In the genomic region with DNA sequence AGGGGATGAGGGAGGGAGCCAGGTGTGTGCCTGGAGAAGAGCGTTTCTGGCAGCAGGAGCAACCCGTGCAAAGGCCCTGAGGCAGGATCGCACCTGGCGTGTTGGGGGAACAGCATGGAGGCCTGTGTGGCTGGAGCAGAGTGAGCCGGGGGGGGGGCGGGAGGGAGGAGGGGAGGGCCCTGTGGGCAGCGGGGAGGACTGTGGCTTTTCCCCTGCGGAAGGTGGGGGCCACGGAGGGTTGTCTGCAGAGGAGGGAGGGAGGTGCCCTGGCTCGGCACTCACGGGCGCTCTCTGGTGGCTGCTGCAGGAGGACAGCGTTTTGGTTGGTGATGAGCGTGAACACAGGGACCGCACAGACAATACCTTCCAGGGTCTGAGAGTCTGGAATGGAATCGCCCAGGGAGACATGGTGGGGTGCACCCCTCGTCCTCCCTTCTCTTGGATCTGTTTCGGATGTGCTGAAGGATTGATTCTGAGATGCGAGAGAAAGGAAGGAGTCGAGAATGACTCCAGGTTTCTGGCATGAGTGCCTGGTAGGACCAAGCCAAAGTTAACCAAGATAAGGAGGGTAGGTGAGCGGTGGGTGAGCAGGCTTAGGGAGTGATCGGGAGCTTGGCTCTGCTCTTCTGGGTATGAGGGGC, we compare ENCODE assay signal across 1 cellular context.
TF ChIP-seq lines count a peak whose summit lies in the region.

No MANE protein-coding gene starts in this region.

TF ChIP-seq in H1, 55 proteins besides CTCF, POLR2A, EP300 and RAD21:
- peak; percentile 34; the same call in 1 of the 2 replicates for TF ChIP-seq GABPA (IDR thresholded peaks at IDR 0.05; ENCODE audit: borderline replicate concordance, insufficient read depth, low read length)
- peak; percentile 44; the same call in 1 of the 2 replicates for TF ChIP-seq KDM1A (IDR thresholded peaks at IDR 0.05; ENCODE audit: borderline replicate concordance, low read length)
- no peak for TF ChIP-seq ZNF274 (IDR thresholded peaks at IDR 0.05; ENCODE audit: borderline replicate concordance, extremely low read depth, low read length)
- TF ChIP-seq SP1 (IDR thresholded peaks at IDR 0.05; ENCODE audit: low read depth, low read length) = peak; percentile 40; the same call in 1 of the 2 replicates
- TF ChIP-seq CREB1 (IDR thresholded peaks at IDR 0.05) = 0 out of 2 replicates have a peak, but pooled peaks have one; percentile 25
